Comparison of ENCODE assay signal across 16 cellular contexts in the genomic region with DNA sequence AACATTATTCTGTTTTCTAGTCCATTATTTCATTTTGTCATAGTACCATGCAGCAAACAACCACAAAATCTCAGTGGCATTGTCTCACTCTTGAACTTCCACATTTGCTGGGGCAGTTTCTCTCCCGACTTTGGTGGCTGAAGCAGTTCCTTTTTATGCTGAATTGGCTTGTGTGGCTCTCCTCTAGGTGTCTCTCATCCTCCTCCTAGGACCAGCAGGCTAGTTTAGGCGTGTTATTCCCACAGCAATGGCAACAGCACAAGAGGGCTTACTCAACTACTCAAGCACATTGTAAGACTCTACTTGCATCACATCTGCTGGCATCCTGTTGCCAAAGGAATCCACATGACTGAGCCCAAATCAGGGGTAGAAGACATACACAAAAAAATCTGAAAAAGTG.
DNase-seq lines count a peak whose midpoint lies in the region; ATAC-seq and TF ChIP-seq lines count a peak whose summit lies in the region.
"Had no signal": no experiment of that assay in that cellular context is flagged by ENCODE, and none has a peak within 500 bp of the region (broad histone marks: within the 10 kb centered on the region; RNA-seq: fewer than 3 reads in every experiment).

No MANE protein-coding gene starts in this region.

- POLR2A ChIA-PET in MCF 10A (lab: Yijun Ruan, JAX), result no interaction called here
- POLR2A ChIA-PET in WTC11 (lab: Charles Lee), result no interaction called here

- peaks cover 10% of the 10 kb centered on the region for H3K4me1 Mint-ChIP-seq in MCF 10A (ENCODE audit: insufficient read depth, unreplicated experiment)
- peaks cover 4% of the 10 kb centered on the region; the same call in 1 of the 2 replicates for H3K4me1 Mint-ChIP-seq in WTC11
- H3K4me1 Mint-ChIP-seq: stimulated activated effector memory CD8-positive, alpha-beta T cell treated with anti-CD3 and anti-CD28 coated beads, Interleukin-12 subunit alpha, Interleukin-12 subunit beta, amount 100 ng/mL, for 72 hours had no signal

- CTCF ChIA-PET in MCF 10A (lab: Yijun Ruan, JAX) (interaction anchor here (5.3 kb wide), 1 partner anchor 42 kb away, joined by 26 read pairs; no protein-coding TSS in a partner anchor), WTC11 (lab: Charles Lee) (no interaction called here)

- H3K36me3 Mint-ChIP-seq in MCF 10A (ENCODE audit: insufficient read depth, unreplicated experiment), result no peaks in the 10 kb centered on the region
- no peaks in the 10 kb centered on the region for H3K36me3 Mint-ChIP-seq in WTC11
- H3K36me3 Mint-ChIP-seq: stimulated activated effector memory CD8-positive, alpha-beta T cell treated with anti-CD3 and anti-CD28 coated beads, Interleukin-12 subunit alpha, Interleukin-12 subunit beta, amount 100 ng/mL, for 72 hours had no signal

- no peak overlapping the region for H3K27ac Mint-ChIP-seq in MCF 10A (ENCODE audit: low read depth, unreplicated experiment)
- no peak overlapping the region; the same call in 1 of the 2 replicates for H3K27ac Mint-ChIP-seq in WTC11
- H3K27ac Mint-ChIP-seq: activated T-helper 2 cell treated with anti-CD3 and anti-CD28 coated beads, Interferon-gamma antibody, Interleukin-2, Interleukin-4, amounts not matched to agents 10 μg/mL and 5 μg/mL and 100 μg/mL, durations not matched to agents 14 hours and 24 hours and 36 hours; stimulated activated effector memory CD8-positive, alpha-beta T cell treated with anti-CD3 and anti-CD28 coated beads, Interleukin-12 subunit alpha, Interleukin-12 subunit beta, amount 100 ng/mL, for 72 hours had no signal

- no peak overlapping the region for H3K27ac ChIP-seq in breast epithelium

- no peaks in the 10 kb centered on the region for H3K27me3 ChIP-seq in breast epithelium

- H3K27me3 Mint-ChIP-seq in MCF 10A (ENCODE audit: insufficient read depth, unreplicated experiment) (no peaks in the 10 kb centered on the region), WTC11 (ENCODE audit: low read depth) (no peaks in the 10 kb centered on the region)

- TF ChIP-seq CTCF in MCF 10A (IDR thresholded peaks at IDR 0.05; ENCODE audit: unreplicated experiment) (no peak), breast epithelium (IDR thresholded peaks at IDR 0.05) (no peak), WTC11 (IDR thresholded peaks at IDR 0.05) (no peak), GM13977 (IDR thresholded peaks at IDR 0.05; ENCODE audit: extremely low read depth, insufficient read depth, missing control alignments) (no peak)

- peaks cover 6 to 11% of the 10 kb centered on the region in 2 donors for H3K9me3 ChIP-seq in breast epithelium

- H3K4me3 Mint-ChIP-seq in MCF 10A (ENCODE audit: unreplicated experiment), result no peak overlapping the region
- H3K4me3 Mint-ChIP-seq in WTC11, result no peak overlapping the region
- H3K4me3 Mint-ChIP-seq: stimulated activated effector memory CD8-positive, alpha-beta T cell treated with anti-CD3 and anti-CD28 coated beads, Interleukin-12 subunit alpha, Interleukin-12 subunit beta, amount 100 ng/mL, for 72 hours had no signal

- no peak for TF ChIP-seq POLR2A in breast epithelium (IDR thresholded peaks at IDR 0.05)

- ATAC-seq in WTC11 (peak; percentile 97), GM21447 (IDR thresholded peaks at IDR 0.05; ENCODE audit: unreplicated experiment) (no peak)
- ATAC-seq: stimulated activated effector memory CD8-positive, alpha-beta T cell treated with anti-CD3 and anti-CD28 coated beads, Interleukin-12 subunit alpha, Interleukin-12 subunit beta, amount 100 ng/mL, for 72 hours had no signal

- no peak overlapping the region for H3K4me3 ChIP-seq in breast epithelium

- DNase-seq in MCF 10A (ENCODE audit: unreplicated experiment), result peak; percentile 90
- DNase-seq in breast epithelium (ENCODE audit: low spot score in 2 of 2), result no peak
- peak; percentile 71 for DNase-seq in NOMO-1 treated with DMSO at 0.1 percent for 48 hours (lab: John Stamatoyannopoulos, UW; ENCODE audit: unreplicated experiment)
- no peak for DNase-seq in WTC11 (ENCODE audit: low spot score)
- DNase-seq in superior temporal gyrus (ENCODE audit: extremely low spot score), result peak; percentile 13
- DNase-seq in GM13977 (ENCODE audit: low spot score), result no peak
- DNase-seq in GM19238 (ENCODE audit: insufficient read length, low spot score), result no peak
- DNase-seq: aorta; DMS79 treated with DMSO at 0.1 percent for 48 hours; kidney glomerular epithelial cell; NCI-H774; retina; stimulated activated CD4-positive, alpha-beta T cell treated with anti-CD3 and anti-CD28 coated beads, Interleukin-4, amount 100 ng/mL, for 1 hour had no signal

- intact Hi-C loops in MCF 10A (cut with micrococcal nuclease), result loop anchor here (1.0 kb wide), 1 partner anchor 42 kb away; no protein-coding TSS in a partner anchor
- intact Hi-C loops in breast epithelium (cut with DNase I; ENCODE audit: low total_unique reads), result no loop called here

- H3K4me1 ChIP-seq in breast epithelium, result no peaks in the 10 kb centered on the region

- BruUV-seq in MCF 10A (replicated peaks; lab: Mats Ljungman, UMichigan), result no TSS peak

- in situ Hi-C loops in GM13977 (cut with MboI; ENCODE audit: low pct_unique_long_range_greater_than_20kb, low sequenced_read_pairs, unreplicated experiment), result no loop called here

- no peaks in the 10 kb centered on the region for H3K36me3 ChIP-seq in breast epithelium

- H3K9me3 Mint-ChIP-seq in MCF 10A (ENCODE audit: unreplicated experiment), result no peaks in the 10 kb centered on the region
- H3K9me3 Mint-ChIP-seq in WTC11, result peaks cover 8% of the 10 kb centered on the region
- H3K9me3 Mint-ChIP-seq: stimulated activated effector memory CD8-positive, alpha-beta T cell treated with anti-CD3 and anti-CD28 coated beads, Interleukin-12 subunit alpha, Interleukin-12 subunit beta, amount 100 ng/mL, for 72 hours had no signal

TF ChIP-seq in WTC11, 78 proteins besides CTCF, POLR2A, EP300 and RAD21 (continues in another document):
- TF ChIP-seq, protein P1, sequence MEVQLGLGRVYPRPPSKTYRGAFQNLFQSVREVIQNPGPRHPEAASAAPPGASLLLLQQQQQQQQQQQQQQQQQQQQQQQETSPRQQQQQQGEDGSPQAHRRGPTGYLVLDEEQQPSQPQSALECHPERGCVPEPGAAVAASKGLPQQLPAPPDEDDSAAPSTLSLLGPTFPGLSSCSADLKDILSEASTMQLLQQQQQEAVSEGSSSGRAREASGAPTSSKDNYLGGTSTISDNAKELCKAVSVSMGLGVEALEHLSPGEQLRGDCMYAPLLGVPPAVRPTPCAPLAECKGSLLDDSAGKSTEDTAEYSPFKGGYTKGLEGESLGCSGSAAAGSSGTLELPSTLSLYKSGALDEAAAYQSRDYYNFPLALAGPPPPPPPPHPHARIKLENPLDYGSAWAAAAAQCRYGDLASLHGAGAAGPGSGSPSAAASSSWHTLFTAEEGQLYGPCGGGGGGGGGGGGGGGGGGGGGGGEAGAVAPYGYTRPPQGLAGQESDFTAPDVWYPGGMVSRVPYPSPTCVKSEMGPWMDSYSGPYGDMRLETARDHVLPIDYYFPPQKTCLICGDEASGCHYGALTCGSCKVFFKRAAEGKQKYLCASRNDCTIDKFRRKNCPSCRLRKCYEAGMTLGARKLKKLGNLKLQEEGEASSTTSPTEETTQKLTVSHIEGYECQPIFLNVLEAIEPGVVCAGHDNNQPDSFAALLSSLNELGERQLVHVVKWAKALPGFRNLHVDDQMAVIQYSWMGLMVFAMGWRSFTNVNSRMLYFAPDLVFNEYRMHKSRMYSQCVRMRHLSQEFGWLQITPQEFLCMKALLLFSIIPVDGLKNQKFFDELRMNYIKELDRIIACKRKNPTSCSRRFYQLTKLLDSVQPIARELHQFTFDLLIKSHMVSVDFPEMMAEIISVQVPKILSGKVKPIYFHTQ (CRISPR knock-in tag; IDR thresholded peaks at IDR 0.05), result no peak
- TF ChIP-seq, protein P2, sequence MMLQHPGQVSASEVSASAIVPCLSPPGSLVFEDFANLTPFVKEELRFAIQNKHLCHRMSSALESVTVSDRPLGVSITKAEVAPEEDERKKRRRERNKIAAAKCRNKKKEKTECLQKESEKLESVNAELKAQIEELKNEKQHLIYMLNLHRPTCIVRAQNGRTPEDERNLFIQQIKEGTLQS (CRISPR knock-in tag; conservative IDR thresholded peaks at IDR 0.05), result no peak
- no peak for TF ChIP-seq ZNF263 (CRISPR knock-in tag; IDR thresholded peaks at IDR 0.05; ENCODE audit: low read depth)
- TF ChIP-seq, protein P3, sequence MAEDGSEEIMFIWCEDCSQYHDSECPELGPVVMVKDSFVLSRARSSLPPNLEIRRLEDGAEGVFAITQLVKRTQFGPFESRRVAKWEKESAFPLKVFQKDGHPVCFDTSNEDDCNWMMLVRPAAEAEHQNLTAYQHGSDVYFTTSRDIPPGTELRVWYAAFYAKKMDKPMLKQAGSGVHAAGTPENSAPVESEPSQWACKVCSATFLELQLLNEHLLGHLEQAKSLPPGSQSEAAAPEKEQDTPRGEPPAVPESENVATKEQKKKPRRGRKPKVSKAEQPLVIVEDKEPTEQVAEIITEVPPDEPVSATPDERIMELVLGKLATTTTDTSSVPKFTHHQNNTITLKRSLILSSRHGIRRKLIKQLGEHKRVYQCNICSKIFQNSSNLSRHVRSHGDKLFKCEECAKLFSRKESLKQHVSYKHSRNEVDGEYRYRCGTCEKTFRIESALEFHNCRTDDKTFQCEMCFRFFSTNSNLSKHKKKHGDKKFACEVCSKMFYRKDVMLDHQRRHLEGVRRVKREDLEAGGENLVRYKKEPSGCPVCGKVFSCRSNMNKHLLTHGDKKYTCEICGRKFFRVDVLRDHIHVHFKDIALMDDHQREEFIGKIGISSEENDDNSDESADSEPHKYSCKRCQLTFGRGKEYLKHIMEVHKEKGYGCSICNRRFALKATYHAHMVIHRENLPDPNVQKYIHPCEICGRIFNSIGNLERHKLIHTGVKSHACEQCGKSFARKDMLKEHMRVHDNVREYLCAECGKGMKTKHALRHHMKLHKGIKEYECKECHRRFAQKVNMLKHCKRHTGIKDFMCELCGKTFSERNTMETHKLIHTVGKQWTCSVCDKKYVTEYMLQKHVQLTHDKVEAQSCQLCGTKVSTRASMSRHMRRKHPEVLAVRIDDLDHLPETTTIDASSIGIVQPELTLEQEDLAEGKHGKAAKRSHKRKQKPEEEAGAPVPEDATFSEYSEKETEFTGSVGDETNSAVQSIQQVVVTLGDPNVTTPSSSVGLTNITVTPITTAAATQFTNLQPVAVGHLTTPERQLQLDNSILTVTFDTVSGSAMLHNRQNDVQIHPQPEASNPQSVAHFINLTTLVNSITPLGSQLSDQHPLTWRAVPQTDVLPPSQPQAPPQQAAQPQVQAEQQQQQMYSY (CRISPR knock-in tag; IDR thresholded peaks at IDR 0.05), result no peak

Comparison
In these comparisons a context has a peak if more than half of its experiments do, and no peak if none do; other contexts are left out.
1. DNase-seq: peak in MCF 10A (single experiment), NOMO-1 treated with DMSO at 0.1 percent for 48 hours (single experiment) and superior temporal gyrus (single experiment); none in breast epithelium (0 of 2), WTC11 (single experiment), GM13977 (single experiment) and GM19238 (single experiment).